22 cellular contexts compared by ENCODE assay signal in genomic region chr11:95327273-95327948, GRCh38.
DNase-seq lines count a peak whose midpoint lies in the region; ATAC-seq, FAIRE-seq and TF ChIP-seq lines count a peak whose summit lies in the region.
"Had no signal": no experiment of that assay in that cellular context is flagged by ENCODE, and none has a peak within 500 bp of the region (broad histone marks: within the 10 kb centered on the region; RNA-seq: fewer than 3 reads in every experiment).

No MANE protein-coding gene starts in this region.

- peak; percentile 30 for DNase-seq in NCI-H526 treated with DMSO at 0.1 percent for 48 hours (lab: John Stamatoyannopoulos, UW)
- no peak for DNase-seq in trophoblast cell
- no peak for DNase-seq in HuH-7.5 (ENCODE audit: low spot score)
- DNase-seq in left ventricle myocardium superior, result no peak
- DNase-seq: ACHN, C1 segment of cervical spinal cord, GDM1, GM23248, KG1, NCI-H1436, NCI-H2029, NCI-H774, PC-3, RPMI8226, SHP77 treated with DMSO at 0.1 percent for 48 hours, T-cell had no signal

- peaks cover 1% of the 10 kb centered on the region for H3K9me3 ChIP-seq in trophoblast cell (ENCODE audit: insufficient read depth, low read depth, low read length)

- no peak for TF ChIP-seq RAD21 in Ishikawa (IDR thresholded peaks at IDR 0.05; ENCODE audit: low read depth)

- peak overlapping the region; percentile 90 for H2BK12ac ChIP-seq in trophoblast cell (ENCODE audit: low read length)

- no peaks in the 10 kb centered on the region for H3K36me3 ChIP-seq in trophoblast cell (ENCODE audit: control insufficient read depth in 1 of 2, insufficient read depth in 2 of 2, low read length in 2 of 2)

- no CpG with 5 or more reads among the region's 2 CpGs for WGBS in trophoblast cell (ENCODE audit: extremely low coverage, insufficient coverage, insufficient read length)

- peak overlapping the region; percentile 51 for H4K91ac ChIP-seq in trophoblast cell (ENCODE audit: low read depth, low read length)

- H3K4me3 ChIP-seq in trophoblast cell (ENCODE audit: low read depth, low read length), result no peak overlapping the region
- H3K4me3 ChIP-seq: GM23248 had no signal

- ATAC-seq in left ventricle myocardium superior (no peak), HG02840 (IDR thresholded peaks at IDR 0.05; ENCODE audit: low FRiP score, unreplicated experiment) (no peak)
- ATAC-seq: HCT116, PC-3, SK-N-SH treated with all-trans-retinoic acid at 6 μM for 48 hours, T-cell had no signal

- H2AK5ac ChIP-seq in trophoblast cell (ENCODE audit: low read length), result peak overlapping the region; percentile 88

- peak overlapping the region; percentile 48 for H2BK5ac ChIP-seq in trophoblast cell (ENCODE audit: low read depth, low read length, poor library complexity)

- peak overlapping the region; percentile 38 for H3K27ac ChIP-seq in trophoblast cell (ENCODE audit: low read depth, low read length)
- H3K27ac ChIP-seq: GM23248 had no signal

- peak overlapping the region; percentile 67 for H2BK120ac ChIP-seq in trophoblast cell (ENCODE audit: insufficient read depth, low read length, poor library complexity)

- H3K79me2 ChIP-seq in trophoblast cell (ENCODE audit: control insufficient read depth, insufficient read depth, low read length, poor library complexity), result peaks cover 4% of the 10 kb centered on the region

- H4K8ac ChIP-seq in trophoblast cell (ENCODE audit: low read depth, low read length), result peak overlapping the region; percentile 62

- H3K27me3 ChIP-seq in trophoblast cell (ENCODE audit: insufficient read depth, low read length), result no peaks in the 10 kb centered on the region

- peak overlapping the region; percentile 66 for H3K4ac ChIP-seq in trophoblast cell (ENCODE audit: low read depth, low read length)

- peaks cover 4% of the 10 kb centered on the region for H3K79me1 ChIP-seq in trophoblast cell (ENCODE audit: low read length)

- no peak for TF ChIP-seq EP300 in Ishikawa (IDR thresholded peaks at IDR 0.05; ENCODE audit: borderline replicate concordance)

- no peak overlapping the region for H3K23ac ChIP-seq in trophoblast cell (ENCODE audit: low read length)

- H3K14ac ChIP-seq in trophoblast cell (ENCODE audit: low read length), result peak overlapping the region; percentile 79

- no peak overlapping the region for H2AFZ ChIP-seq in trophoblast cell (ENCODE audit: insufficient read depth, low read length, poor library complexity)
- H2AFZ ChIP-seq: GM23248 had no signal

- peak overlapping the region; percentile 67 for H3K18ac ChIP-seq in trophoblast cell (ENCODE audit: low read length)

- intact Hi-C loops in left ventricle myocardium superior (cut with micrococcal nuclease), result no loop called here

- H3K4me2 ChIP-seq in trophoblast cell (ENCODE audit: low read length), result no peak overlapping the region

- peak; percentile 51 for FAIRE-seq in endometrium (lab: Jason Lieb, UNC)
- FAIRE-seq: GM19239 had no signal

- H3K9ac ChIP-seq in trophoblast cell (ENCODE audit: low read length), result no peak overlapping the region
- H3K9ac ChIP-seq: GM23248 had no signal

- peak overlapping the region; percentile 46 for H4K12ac ChIP-seq in trophoblast cell (ENCODE audit: low read depth, low read length)

- peaks cover 6 to 8% of the 10 kb centered on the region in 2 experiments for H3K4me1 ChIP-seq in trophoblast cell (ENCODE audit: control insufficient read depth in 1 of 2, insufficient read depth in 2 of 2, low read length in 2 of 2)

TF ChIP-seq in Ishikawa, 13 proteins besides CTCF, POLR2A, EP300 and RAD21:
- TF ChIP-seq EGR1 (IDR thresholded peaks at IDR 0.05) (no peak), ZBTB7A (IDR thresholded peaks at IDR 0.05; ENCODE audit: low read depth) (no peak), CREB1 (IDR thresholded peaks at IDR 0.05; ENCODE audit: low read depth) (no peak), TAF1 (IDR thresholded peaks at IDR 0.05; ENCODE audit: low read depth) (no peak), NFIC (IDR thresholded peaks at IDR 0.05) (peak; percentile 37; the same call in 1 of the 2 replicates), USF1 (IDR thresholded peaks at IDR 0.05) (no peak), TEAD4 (IDR thresholded peaks at IDR 0.05) (peak; percentile 18; the same call in 1 of the 2 replicates)
